28 cellular contexts compared by ENCODE assay signal in the genomic region with DNA sequence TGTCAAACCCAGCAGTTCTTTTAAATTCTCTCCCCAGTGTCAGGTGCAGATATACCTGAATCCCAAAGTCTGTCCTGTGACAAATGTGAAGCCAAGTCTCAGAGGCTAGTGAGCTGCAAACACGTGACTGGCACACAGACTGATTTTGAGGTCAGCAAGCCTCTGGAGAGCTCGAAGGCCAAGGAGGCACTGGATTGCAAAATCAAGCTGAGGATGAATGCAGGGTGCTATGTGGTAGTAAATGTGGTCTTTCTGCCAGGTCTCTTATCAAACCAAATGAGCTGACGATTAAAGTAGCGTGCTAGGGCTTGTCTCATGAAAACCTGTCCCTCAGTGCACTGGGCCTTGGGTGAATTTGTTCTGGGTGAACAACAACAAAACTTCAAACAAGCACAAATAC. TPM values are rescaled to one million over a fixed set of nuclear protein-coding genes. Genes with fewer than 3 reads are reported as not detected.
A peak's percentile ranks its signal among the peaks of the same experiment; 100 is the strongest.
DNase-seq lines count a peak whose midpoint lies in the region; ATAC-seq, FAIRE-seq and TF ChIP-seq lines count a peak whose summit lies in the region.
"Had no signal": no experiment of that assay in that cellular context is flagged by ENCODE, and none has a peak within 500 bp of the region (broad histone marks: within the 10 kb centered on the region; RNA-seq: fewer than 3 reads in every experiment).

No MANE protein-coding gene starts in this region.

- no peak for ATAC-seq in K562
- ATAC-seq in stimulated activated naive B cell treated with anti-CD40 and anti-IgM and Interleukin-4, amounts not matched to agents 10 μg/mL and 1 μg/mL and 100 μg/mL, for 72 hours (replicated peaks): no peak
- ATAC-seq in HG03520 (IDR thresholded peaks at IDR 0.05; ENCODE audit: unreplicated experiment): no peak
- ATAC-seq: left colon; natural killer cell treated with Interleukin-12 subunit alpha and Interleukin-12 subunit beta and Interleukin-15 and Interleukin-18, amount 100 ng/mL, for 72 hours; T-helper 17 cell had no signal

- no peaks in the 10 kb centered on the region for H3K79me2 ChIP-seq in K562 (ENCODE audit: control insufficient read depth, insufficient read depth, low read length)
- H3K79me2 ChIP-seq: parathyroid adenoma had no signal

- no peaks in the 10 kb centered on the region for H3K4me1 ChIP-seq in K562 (replicated peaks in 1 of 2; ENCODE audit: control insufficient read depth in 2 of 2, insufficient read depth in 2 of 2, low read length in 2 of 2)
- H3K4me1 ChIP-seq in left ventricle myocardium inferior: peaks cover 49% of the 10 kb centered on the region

- no peak for TF ChIP-seq RAD21 in K562 (CRISPR knock-in tag; conservative IDR thresholded peaks at IDR 0.05 in 1 of 2, IDR thresholded peaks at IDR 0.05 in 1 of 2)

- no peak for TF ChIP-seq EP300 in K562 (IDR thresholded peaks at IDR 0.05; ENCODE audit: low read length)

- peak overlapping the region; percentile 65 for H3K27ac Mint-ChIP-seq in stimulated activated naive B cell treated with anti-CD40 and anti-IgM and Interleukin-4, amounts not matched to agents 10 μg/mL and 1 μg/mL and 100 μg/mL, for 72 hours
- H3K27ac Mint-ChIP-seq: activated CD4-positive, alpha-beta T cell treated with anti-CD3 and anti-CD28 coated beads, Interleukin-2, amount 10 ng/mL, durations not matched to agents 7 days and 5 days; dendritic cell treated with granulocyte-macrophage colony-stimulating factor and Interleukin-4, amounts not matched to agents 40 ng/mL and 50 ng/mL, for 4 days; H9; mesothelial cell of epicardium; natural killer cell treated with Interleukin-12 subunit alpha and Interleukin-12 subunit beta and Interleukin-15 and Interleukin-18, amount 100 ng/mL, for 72 hours; stimulated activated naive CD8-positive, alpha-beta T cell treated with anti-CD3 and anti-CD28 coated beads, Interleukin-15, Interleukin-2, amounts not matched to agents 100 ng/mL and 50 ng/mL, for 24 hours; T-helper 17 cell had no signal

- peaks cover 3% of the 10 kb centered on the region for H3K9me1 ChIP-seq in K562 (ENCODE audit: control insufficient read depth, insufficient read depth, low read length)

- no peaks in the 10 kb centered on the region for H3K9me3 Mint-ChIP-seq in stimulated activated naive B cell treated with anti-CD40 and anti-IgM and Interleukin-4, amounts not matched to agents 10 μg/mL and 1 μg/mL and 100 μg/mL, for 72 hours
- H3K9me3 Mint-ChIP-seq: activated CD4-positive, alpha-beta T cell treated with anti-CD3 and anti-CD28 coated beads, Interleukin-2, amount 10 ng/mL, durations not matched to agents 7 days and 5 days; dendritic cell treated with granulocyte-macrophage colony-stimulating factor and Interleukin-4, amounts not matched to agents 40 ng/mL and 50 ng/mL, for 4 days; H9; IgD-negative memory B cell; mesothelial cell of epicardium; natural killer cell treated with Interleukin-12 subunit alpha and Interleukin-12 subunit beta and Interleukin-15 and Interleukin-18, amount 100 ng/mL, for 72 hours; stimulated activated naive CD8-positive, alpha-beta T cell treated with anti-CD3 and anti-CD28 coated beads, Interleukin-15, Interleukin-2, amounts not matched to agents 100 ng/mL and 50 ng/mL, for 24 hours had no signal

- H4K20me1 ChIP-seq in K562 (replicated peaks; ENCODE audit: control insufficient read depth, insufficient read depth, low read length): no peaks in the 10 kb centered on the region

- DNase-seq in MV-4-11 (lab: John Stamatoyannopoulos, UW) (peak; percentile 14), K562 (ENCODE audit: extremely low read depth in 1 of 4, low spot score in 3 of 4) (no peak), left ventricle myocardium inferior (no peak), GM03348 (ENCODE audit: low spot score) (no peak), NCI-H2196 treated with DMSO at 0.1 percent for 48 hours (lab: John Stamatoyannopoulos, UW; ENCODE audit: unreplicated experiment) (no peak)
- no peak for DNase-seq in stimulated activated naive B cell treated with anti-CD40 and anti-IgM and Interleukin-4, amounts not matched to agents 10 μg/mL and 1 μg/mL and 100 μg/mL, for 72 hours
- DNase-seq: activated CD4-positive, alpha-beta T cell treated with anti-CD3 and anti-CD28 coated beads, Interleukin-2, amount 10 ng/mL, durations not matched to agents 7 days and 5 days; activated effector memory CD4-positive, alpha-beta T cell treated with Interleukin-2 at 50 U/mL for 16 hours; H9; left colon; NCI-H1436; NCI-H524; Peyer's patch; stimulated activated CD4-positive, alpha-beta T cell treated with anti-CD3 and anti-CD28 coated beads, Interleukin-2, amount 100 ng/mL, for 48 hours; T-helper 17 cell had no signal

- H3K4me3 Mint-ChIP-seq in stimulated activated naive B cell treated with anti-CD40 and anti-IgM and Interleukin-4, amounts not matched to agents 10 μg/mL and 1 μg/mL and 100 μg/mL, for 72 hours: no peak overlapping the region
- H3K4me3 Mint-ChIP-seq: activated CD4-positive, alpha-beta T cell treated with anti-CD3 and anti-CD28 coated beads, Interleukin-2, amount 10 ng/mL, durations not matched to agents 7 days and 5 days; dendritic cell treated with granulocyte-macrophage colony-stimulating factor and Interleukin-4, amounts not matched to agents 40 ng/mL and 50 ng/mL, for 4 days; H9; IgD-negative memory B cell; mesothelial cell of epicardium; natural killer cell treated with Interleukin-12 subunit alpha and Interleukin-12 subunit beta and Interleukin-15 and Interleukin-18, amount 100 ng/mL, for 72 hours; stimulated activated naive CD8-positive, alpha-beta T cell treated with anti-CD3 and anti-CD28 coated beads, Interleukin-15, Interleukin-2, amounts not matched to agents 100 ng/mL and 50 ng/mL, for 24 hours; T-helper 17 cell had no signal

- no TSS peak for BruUV-seq in K562 (replicated peaks; lab: Mats Ljungman, UMichigan)

- no peaks in the 10 kb centered on the region for H3K9me3 ChIP-seq in K562 (replicated peaks; ENCODE audit: control insufficient read depth, insufficient read depth, low read depth, low read length)
- H3K9me3 ChIP-seq in left ventricle myocardium inferior (replicated peaks): no peaks in the 10 kb centered on the region
- H3K9me3 ChIP-seq: Peyer's patch, upper lobe of left lung had no signal

- TF ChIP-seq POLR2A in K562 (conservative IDR thresholded peaks at IDR 0.05): no peak

- H3K27ac ChIP-seq in K562 (ENCODE audit: extremely low read depth, low read depth, low read length) (no peak overlapping the region), left ventricle myocardium inferior (replicated peaks) (peak overlapping the region; percentile 77)
- H3K27ac ChIP-seq: parathyroid adenoma, Peyer's patch, SK-N-MC had no signal

- no peak overlapping the region for H3K4me3 ChIP-seq in K562
- H3K4me3 ChIP-seq in left ventricle myocardium inferior: no peak overlapping the region
- H3K4me3 ChIP-seq: Peyer's patch, SK-N-MC, skin epidermis, upper lobe of left lung had no signal

- CTCF ChIA-PET in K562 (lab: Yijun Ruan, JAX; ENCODE audit: low intra/inter-chr PET ratio): interaction anchor here (0.6 kb wide), 1 partner anchor 191 kb away, joined by 7 read pairs; no protein-coding TSS in a partner anchor

- no peak overlapping the region for H3K4me2 ChIP-seq in K562 (ENCODE audit: insufficient read depth, low read length)

- FAIRE-seq in K562 (lab: Jason Lieb, UNC): no peak
- FAIRE-seq: D721Med, endometrium had no signal

- H3K36me3 Mint-ChIP-seq in stimulated activated naive B cell treated with anti-CD40 and anti-IgM and Interleukin-4, amounts not matched to agents 10 μg/mL and 1 μg/mL and 100 μg/mL, for 72 hours: peaks cover 39 to 67% of the 10 kb centered on the region in 2 donors

- intact Hi-C loops in K562 (cut with micrococcal nuclease) (no loop called here), left ventricle myocardium inferior (cut with micrococcal nuclease) (no loop called here)

- H3K27me3 Mint-ChIP-seq in stimulated activated naive B cell treated with anti-CD40 and anti-IgM and Interleukin-4, amounts not matched to agents 10 μg/mL and 1 μg/mL and 100 μg/mL, for 72 hours: no peaks in the 10 kb centered on the region
- H3K27me3 Mint-ChIP-seq: activated CD4-positive, alpha-beta T cell treated with anti-CD3 and anti-CD28 coated beads, Interleukin-2, amount 10 ng/mL, durations not matched to agents 7 days and 5 days; dendritic cell treated with granulocyte-macrophage colony-stimulating factor and Interleukin-4, amounts not matched to agents 40 ng/mL and 50 ng/mL, for 4 days; IgD-negative memory B cell; natural killer cell treated with Interleukin-12 subunit alpha and Interleukin-12 subunit beta and Interleukin-15 and Interleukin-18, amount 100 ng/mL, for 72 hours; stimulated activated naive CD8-positive, alpha-beta T cell treated with anti-CD3 and anti-CD28 coated beads, Interleukin-15, Interleukin-2, amounts not matched to agents 100 ng/mL and 50 ng/mL, for 24 hours; T-helper 17 cell had no signal

- TF ChIP-seq CTCF in K562 (IDR thresholded peaks at IDR 0.05 in 2 of 3, conservative IDR thresholded peaks at IDR 0.05 in 1 of 3; ENCODE audit: insufficient read depth in 2 of 3, low read depth in 1 of 3, low read length in 3 of 3): no peak
- no peak for TF ChIP-seq CTCF in left ventricle myocardium inferior (IDR thresholded peaks at IDR 0.05; ENCODE audit: borderline replicate concordance)

- no peak overlapping the region for H2AFZ ChIP-seq in K562 (ENCODE audit: low read depth, low read length)
- H2AFZ ChIP-seq: parathyroid adenoma had no signal

- H3K36me3 ChIP-seq in K562 (ENCODE audit: control insufficient read depth, insufficient read depth, low read length) (peaks cover 94% of the 10 kb centered on the region), left ventricle myocardium inferior (peaks cover 92% of the 10 kb centered on the region)

- H3K27me3 ChIP-seq in K562 (ENCODE audit: control insufficient read depth in 2 of 2, insufficient read depth in 2 of 2, low read length in 2 of 2) (no peaks in the 10 kb centered on the region), left ventricle myocardium inferior (ENCODE audit: low read depth) (no peaks in the 10 kb centered on the region)
- H3K27me3 ChIP-seq: Peyer's patch, upper lobe of left lung had no signal

- POLR2A ChIA-PET in K562 (lab: Yijun Ruan, JAX): interaction anchor here (0.5 to 3.5 kb wide), 5 partner anchors 8 to 1230 kb away, joined by 3 to 17 read pairs (median 4); a partner anchor contains a TSS

- 95% methylated on average over 4 of the region's 4 CpGs for WGBS in K562 (ENCODE audit: insufficient coverage, low coverage, missing lambda C conversion rate)

- in situ Hi-C loops in K562 (cut with MboI): no loop called here

- H3K4me1 Mint-ChIP-seq in stimulated activated naive B cell treated with anti-CD40 and anti-IgM and Interleukin-4, amounts not matched to agents 10 μg/mL and 1 μg/mL and 100 μg/mL, for 72 hours: peaks cover 22 to 39% of the 10 kb centered on the region in 2 donors

- no peak overlapping the region; a peak in 1 of 4 replicates for H3K9ac ChIP-seq in K562 (ENCODE audit: insufficient read depth in 1 of 2, low read depth in 2 of 2, low read length in 2 of 2)
- H3K9ac ChIP-seq: parathyroid adenoma had no signal

RNA-seq across cellular contexts. Expression of a gene that starts 20.6 kb away (rescaled TPM):
- total RNA-seq in K562 (2011; cell fraction: chromatin; rRNA removed; ENCODE audit: low replicate concordance): 14.5 and 40.1 TPM in 2 replicates
- 36.8 and 39.4 TPM in 2 replicates for total RNA-seq in K562 (2011; cell fraction: nucleolus; rRNA removed)
- 27.8 and 27.9 TPM in 2 replicates for total RNA-seq in K562 (2011; cell fraction: nucleoplasm; rRNA removed)
- total RNA-seq in K562 (2014; rRNA removed): 3.7 and 6.2 TPM in 2 replicates
- total RNA-seq in K562 (2014; rRNA removed; fragmentation: Illumina TruSeq; extraction: Trizol): 2.9 and 3.4 TPM in 2 replicates
- total RNA-seq in K562 (2015; rRNA removed; fragmentation: Illumina TruSeq; extraction: Trizol): 3.5 and 3.7 TPM in 2 replicates
- 10.9 and 11.0 TPM in 2 replicates for total RNA-seq in K562 (2021)
- 8.2 and 19.3 TPM in 2 replicates for polyA plus RNA-seq in K562 (2011; rRNA removed)
- 26.0 and 34.4 TPM in 2 replicates for polyA plus RNA-seq in K562 (2011; cell fraction: cytosol; rRNA removed)
- polyA plus RNA-seq in K562 (2011; cell fraction: nucleus; rRNA removed): 68.2 and 75.5 TPM in 2 replicates
- polyA plus RNA-seq in K562 (2012): 10.0 and 10.7 TPM in 2 replicates
- polyA plus RNA-seq in K562 (2014; fragmentation: Illumina TruSeq; extraction: Trizol): 10.1 and 11.6 TPM in 2 replicates
- under 1 TPM; 0.24 to 0.59 TPM for polyA plus RNA-seq in K562 (2014; fragmentation: Nextera tagmentation; extraction: Ambion mirVana)
- 11.5 and 14.9 TPM in 2 replicates for polyA plus RNA-seq in K562 (2014; rRNA removed)
- polyA minus RNA-seq in K562 (2011; rRNA and poly(A)+ RNA removed): 8.0 and 9.3 TPM in 2 replicates
- polyA minus RNA-seq in K562 (2011; cell fraction: cytosol; rRNA and poly(A)+ RNA removed): 7.3 and 7.9 TPM in 2 replicates
- polyA minus RNA-seq in K562 (2011; cell fraction: nucleus; rRNA and poly(A)+ RNA removed): 11.1 and 11.6 TPM in 2 replicates
- 0.16 TPM for total RNA-seq in left ventricle myocardium inferior
- total RNA-seq: left colon, Peyer's patch had no signal

RNA-seq across cellular contexts. Expression of a gene that starts 29.9 kb away (rescaled TPM):
- 2.6 and 7.4 TPM in 2 replicates for total RNA-seq in K562 (2011; cell fraction: chromatin; rRNA removed; ENCODE audit: low replicate concordance)
- 5.0 and 5.4 TPM in 2 replicates for total RNA-seq in K562 (2011; cell fraction: nucleolus; rRNA removed)
- 5.1 and 5.8 TPM in 2 replicates for total RNA-seq in K562 (2011; cell fraction: nucleoplasm; rRNA removed)
- total RNA-seq in K562 (2014; rRNA removed) (0.29 and 0.45 TPM in 2 replicates), K562 (2014; rRNA removed; fragmentation: Illumina TruSeq; extraction: Trizol) (0.18 TPM in 1 of 2 replicates, not detected in the other), K562 (2015; rRNA removed; fragmentation: Illumina TruSeq; extraction: Trizol) (0.14 and 0.19 TPM in 2 replicates), K562 (2021) (0.49 and 0.72 TPM in 2 replicates), left ventricle myocardium inferior (not detected)
- polyA plus RNA-seq in K562 (2011; rRNA removed) (0.92 and 2.8 TPM in 2 replicates), K562 (2014; fragmentation: Illumina TruSeq; extraction: Trizol) (0.31 and 0.65 TPM in 2 replicates), K562 (2014; fragmentation: Nextera tagmentation; extraction: Ambion mirVana) (under 1 TPM in 1 of 2 experiments, not detected in 1; 0.08 TPM), K562 (2014; rRNA removed) (0.63 and 0.91 TPM in 2 replicates)
- 0.92 and 1.2 TPM in 2 replicates for polyA plus RNA-seq in K562 (2011; cell fraction: cytosol; rRNA removed)
- 15.3 and 19.6 TPM in 2 replicates for polyA plus RNA-seq in K562 (2011; cell fraction: nucleus; rRNA removed)
- 1.2 and 1.7 TPM in 2 replicates for polyA plus RNA-seq in K562 (2012)
- polyA minus RNA-seq in K562 (2011; rRNA and poly(A)+ RNA removed): 0.28 and 0.57 TPM in 2 replicates
- polyA minus RNA-seq in K562 (2011; cell fraction: cytosol; rRNA and poly(A)+ RNA removed): not detected in 2 replicates
- polyA minus RNA-seq in K562 (2011; cell fraction: nucleus; rRNA and poly(A)+ RNA removed): 1.1 and 2.4 TPM in 2 replicates
- total RNA-seq: activated CD4-positive, alpha-beta T cell treated with anti-CD3 and anti-CD28 coated beads, Interleukin-2, amount 10 ng/mL, durations not matched to agents 7 days and 5 days; M059J; natural killer cell treated with Interleukin-12 subunit alpha and Interleukin-12 subunit beta and Interleukin-15 and Interleukin-18, amount 100 ng/mL, for 72 hours; Peyer's patch; T-helper 17 cell had no signal
- polyA plus RNA-seq: IgD-negative memory B cell had no signal

RNA-seq across cellular contexts. Expression of a gene that starts 38.4 kb away (rescaled TPM):
- not detected in 2 replicates for total RNA-seq in K562 (2011; cell fraction: chromatin; rRNA removed; ENCODE audit: low replicate concordance)
- total RNA-seq in K562 (2011; cell fraction: nucleolus; rRNA removed): not detected in 2 replicates
- not detected in 2 replicates for total RNA-seq in K562 (2011; cell fraction: nucleoplasm; rRNA removed)
- total RNA-seq in K562 (2014; rRNA removed) (not detected in 2 replicates), K562 (2014; rRNA removed; fragmentation: Illumina TruSeq; extraction: Trizol) (not detected in 2 replicates), K562 (2015; rRNA removed; fragmentation: Illumina TruSeq; extraction: Trizol) (not detected in 2 replicates), K562 (2021) (0.31 and 0.49 TPM in 2 replicates), left ventricle myocardium inferior (27.3 TPM)
- polyA plus RNA-seq in K562 (2011; rRNA removed) (0.15 TPM in 1 of 2 replicates, not detected in the other), K562 (2014; fragmentation: Illumina TruSeq; extraction: Trizol) (not detected in 2 replicates), K562 (2014; fragmentation: Nextera tagmentation; extraction: Ambion mirVana) (not detected), K562 (2014; rRNA removed) (not detected in 2 replicates)
- polyA plus RNA-seq in K562 (2011; cell fraction: cytosol; rRNA removed): 0.06 TPM in 1 of 2 replicates, not detected in the other
- polyA plus RNA-seq in K562 (2011; cell fraction: nucleus; rRNA removed): 0.35 TPM in 1 of 2 replicates, not detected in the other
- 0.21 TPM in 1 of 2 replicates, not detected in the other for polyA plus RNA-seq in K562 (2012)
- polyA minus RNA-seq in K562 (2011; rRNA and poly(A)+ RNA removed): not detected in 2 replicates
- not detected in 2 replicates for polyA minus RNA-seq in K562 (2011; cell fraction: cytosol; rRNA and poly(A)+ RNA removed)
- polyA minus RNA-seq in K562 (2011; cell fraction: nucleus; rRNA and poly(A)+ RNA removed): not detected in 2 replicates
- total RNA-seq: activated CD4-positive, alpha-beta T cell treated with anti-CD3 and anti-CD28 coated beads, Interleukin-2, amount 10 ng/mL, durations not matched to agents 7 days and 5 days; M059J; natural killer cell treated with Interleukin-12 subunit alpha and Interleukin-12 subunit beta and Interleukin-15 and Interleukin-18, amount 100 ng/mL, for 72 hours; Peyer's patch; T-helper 17 cell had no signal
- polyA plus RNA-seq: IgD-negative memory B cell had no signal

RNA-seq across cellular contexts. Expression of a gene that starts 46.2 kb away (rescaled TPM):
- 22.7 and 88.4 TPM in 2 replicates for total RNA-seq in K562 (2011; cell fraction: chromatin; rRNA removed; ENCODE audit: low replicate concordance)
- total RNA-seq in K562 (2011; cell fraction: nucleolus; rRNA removed): 52.5 and 55.4 TPM in 2 replicates
- total RNA-seq in K562 (2011; cell fraction: nucleoplasm; rRNA removed): 27.7 and 28.5 TPM in 2 replicates
- total RNA-seq in K562 (2014; rRNA removed) (10.1 and 14.7 TPM in 2 replicates), K562 (2014; rRNA removed; fragmentation: Illumina TruSeq; extraction: Trizol) (5.0 and 6.2 TPM in 2 replicates), K562 (2015; rRNA removed; fragmentation: Illumina TruSeq; extraction: Trizol) (7.6 and 9.5 TPM in 2 replicates), K562 (2021) (18.1 and 21.9 TPM in 2 replicates), left ventricle myocardium inferior (45.2 TPM)
- polyA plus RNA-seq in K562 (2011; rRNA removed) (4.7 and 13.2 TPM in 2 replicates), K562 (2014; fragmentation: Illumina TruSeq; extraction: Trizol) (7.0 and 9.0 TPM in 2 replicates), K562 (2014; fragmentation: Nextera tagmentation; extraction: Ambion mirVana) (1 to 10 TPM in 1 of 2 experiments, under 1 TPM in 1; 0.99 to 1.5 TPM), K562 (2014; rRNA removed) (8.2 and 12.9 TPM in 2 replicates)
- 5.5 and 6.6 TPM in 2 replicates for polyA plus RNA-seq in K562 (2011; cell fraction: cytosol; rRNA removed)
- 101 and 102 TPM in 2 replicates for polyA plus RNA-seq in K562 (2011; cell fraction: nucleus; rRNA removed)
- 17.8 and 18.2 TPM in 2 replicates for polyA plus RNA-seq in K562 (2012)
- 3.1 and 4.9 TPM in 2 replicates for polyA minus RNA-seq in K562 (2011; rRNA and poly(A)+ RNA removed)
- 4.8 and 5.1 TPM in 2 replicates for polyA minus RNA-seq in K562 (2011; cell fraction: cytosol; rRNA and poly(A)+ RNA removed)
- 15.2 and 17.2 TPM in 2 replicates for polyA minus RNA-seq in K562 (2011; cell fraction: nucleus; rRNA and poly(A)+ RNA removed)

Comparison
In these comparisons a context has a peak if more than half of its experiments do, and no peak if none do; other contexts are left out.
1. RNA of a gene that starts 38.4 kb away (total RNA-seq): 27.3 TPM in left ventricle myocardium inferior (single experiment); 0.31 to 0.49 TPM in K562; every median in the first group is over 10 times any median in the second.